8 cellular contexts compared by ENCODE assay signal in the genomic region with DNA sequence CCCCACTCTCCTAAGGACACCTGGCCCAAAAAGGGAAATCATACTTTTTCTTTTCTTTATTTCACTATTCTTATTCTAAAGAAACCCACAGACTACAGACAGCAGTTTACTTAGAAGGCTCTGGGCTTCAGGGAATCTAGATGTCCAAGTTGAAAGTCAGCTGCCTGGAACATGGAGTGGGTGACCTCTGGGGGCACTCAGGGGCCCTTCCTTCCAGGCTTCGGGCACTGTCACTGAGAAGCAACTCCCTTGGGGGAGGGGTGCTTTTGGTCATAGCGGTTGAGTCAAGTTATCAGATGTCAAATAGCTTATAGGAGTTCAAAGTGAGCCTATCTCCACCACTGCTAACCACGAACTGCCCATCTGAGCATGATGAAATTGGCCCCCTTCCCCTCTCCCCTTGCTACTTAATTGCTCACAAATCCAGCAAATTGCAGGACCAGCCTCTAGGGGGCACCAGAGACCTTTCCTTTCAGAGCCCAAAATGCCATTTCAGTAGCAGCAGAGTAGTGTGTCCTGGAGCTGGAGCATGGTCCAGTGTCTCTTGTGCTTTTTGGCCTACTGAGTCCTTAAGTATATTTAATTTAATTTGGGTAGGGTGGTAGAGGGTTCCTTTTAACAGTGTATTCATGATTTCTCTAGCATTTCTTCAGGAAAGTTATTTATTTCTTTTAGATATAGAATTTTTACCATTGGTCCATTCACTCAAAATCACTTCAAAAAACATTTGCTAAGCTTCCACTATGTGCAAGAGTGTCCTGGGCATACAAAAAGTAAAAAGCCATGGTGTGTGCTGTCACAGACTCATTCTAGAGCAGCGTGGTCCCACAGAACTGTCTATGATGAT.
A peak's percentile ranks its signal among the peaks of the same experiment; 100 is the strongest.
DNase-seq lines count a peak whose midpoint lies in the region; ATAC-seq and TF ChIP-seq lines count a peak whose summit lies in the region.

No MANE protein-coding gene starts in this region.

- peaks cover 2% of the 10 kb centered on the region for H3K4me1 Mint-ChIP-seq in activated naive CD8-positive, alpha-beta T cell treated with anti-CD3 and anti-CD28 coated beads, Interleukin-2, amount 10 ng/mL, durations not matched to agents 7 days and 5 days
- H3K4me1 Mint-ChIP-seq in progenitor cell of endocrine pancreas (ENCODE audit: low read depth) = no peaks in the 10 kb centered on the region

- DNase-seq in AG20443 (ENCODE audit: low spot score) = peak; percentile 83
- peak; percentile 46 for DNase-seq in GM19238 (ENCODE audit: insufficient read length, low spot score)
- DNase-seq in MG63 = peak; percentile 60
- peak; percentile 62 for DNase-seq in SKM-1 (lab: John Stamatoyannopoulos, UW; ENCODE audit: unreplicated experiment)
- DNase-seq in activated naive CD8-positive, alpha-beta T cell treated with anti-CD3 and anti-CD28 coated beads, Interleukin-2, amount 10 ng/mL, durations not matched to agents 7 days and 5 days = peak; percentile 59
- DNase-seq in cardiac muscle cell (ENCODE audit: low read depth in 1 of 2, low spot score in 1 of 2) = peak; percentile 88
- DNase-seq in progenitor cell of endocrine pancreas (ENCODE audit: low spot score, unreplicated experiment) = peak; percentile 69
- DNase-seq in uterus = peak; percentile 74 to 83

- H3K27ac ChIP-seq in cardiac muscle cell = no peak overlapping the region
- H3K27ac ChIP-seq in uterus = peak overlapping the region; percentile 74 to 78

- no peaks in the 10 kb centered on the region for H3K36me3 Mint-ChIP-seq in activated naive CD8-positive, alpha-beta T cell treated with anti-CD3 and anti-CD28 coated beads, Interleukin-2, amount 10 ng/mL, durations not matched to agents 7 days and 5 days
- H3K36me3 Mint-ChIP-seq in progenitor cell of endocrine pancreas (ENCODE audit: insufficient read depth) = no peaks in the 10 kb centered on the region

- H3K4me3 ChIP-seq in MG63 = no peak overlapping the region
- no peak overlapping the region for H3K4me3 ChIP-seq in cardiac muscle cell
- no peak overlapping the region for H3K4me3 ChIP-seq in uterus

- no peak overlapping the region for H3K27ac Mint-ChIP-seq in activated naive CD8-positive, alpha-beta T cell treated with anti-CD3 and anti-CD28 coated beads, Interleukin-2, amount 10 ng/mL, durations not matched to agents 7 days and 5 days
- no peak overlapping the region for H3K27ac Mint-ChIP-seq in progenitor cell of endocrine pancreas

- intact Hi-C loops in uterus (cut with DNase I; ENCODE audit: low total_unique reads) = loop anchor here (5.0 kb wide), 1 partner anchor 468 kb away; no protein-coding TSS in a partner anchor

- no peaks in the 10 kb centered on the region for H3K9me3 Mint-ChIP-seq in activated naive CD8-positive, alpha-beta T cell treated with anti-CD3 and anti-CD28 coated beads, Interleukin-2, amount 10 ng/mL, durations not matched to agents 7 days and 5 days
- H3K9me3 Mint-ChIP-seq in progenitor cell of endocrine pancreas (ENCODE audit: low read depth) = no peaks in the 10 kb centered on the region

- peaks cover 2% of the 10 kb centered on the region for H3K27me3 Mint-ChIP-seq in activated naive CD8-positive, alpha-beta T cell treated with anti-CD3 and anti-CD28 coated beads, Interleukin-2, amount 10 ng/mL, durations not matched to agents 7 days and 5 days
- peaks cover 21% of the 10 kb centered on the region for H3K27me3 Mint-ChIP-seq in progenitor cell of endocrine pancreas

- POLR2A ChIA-PET in activated naive CD8-positive, alpha-beta T cell treated with anti-CD3 and anti-CD28 coated beads, Interleukin-2, amount 10 ng/mL, durations not matched to agents 7 days and 5 days (lab: Charles Lee) = no interaction called here

- H3K36me3 ChIP-seq in MG63 (peaks cover 4% of the 10 kb centered on the region), cardiac muscle cell (no peaks in the 10 kb centered on the region), uterus (no peaks in the 10 kb centered on the region)

- no peak overlapping the region for H3K4me3 Mint-ChIP-seq in activated naive CD8-positive, alpha-beta T cell treated with anti-CD3 and anti-CD28 coated beads, Interleukin-2, amount 10 ng/mL, durations not matched to agents 7 days and 5 days
- no peak overlapping the region for H3K4me3 Mint-ChIP-seq in progenitor cell of endocrine pancreas (ENCODE audit: low read depth)

- TF ChIP-seq POLR2A in uterus (IDR thresholded peaks at IDR 0.05) = no peak

- H3K4me1 ChIP-seq in cardiac muscle cell (ENCODE audit: low read depth) (no peaks in the 10 kb centered on the region), uterus (no peaks in the 10 kb centered on the region)

- ATAC-seq in activated naive CD8-positive, alpha-beta T cell treated with anti-CD3 and anti-CD28 coated beads, Interleukin-2, amount 10 ng/mL, durations not matched to agents 7 days and 5 days (ENCODE audit: low read depth) = peak; percentile 36

- H3K27me3 ChIP-seq in MG63 = no peaks in the 10 kb centered on the region
- H3K27me3 ChIP-seq in cardiac muscle cell = peaks cover 11% of the 10 kb centered on the region
- no peaks in the 10 kb centered on the region for H3K27me3 ChIP-seq in uterus

- TF ChIP-seq CTCF in cardiac muscle cell (IDR thresholded peaks at IDR 0.05; ENCODE audit: low read depth, low read length) (peak; percentile 84), progenitor cell of endocrine pancreas (IDR thresholded peaks at IDR 0.05; ENCODE audit: unreplicated experiment) (peak; percentile 94), uterus (IDR thresholded peaks at IDR 0.05) (peak; percentile 87 to 93 (median 91))

- H3K9me3 ChIP-seq in MG63 = no peaks in the 10 kb centered on the region
- no peaks in the 10 kb centered on the region for H3K9me3 ChIP-seq in cardiac muscle cell (ENCODE audit: low read depth)
- no peaks in the 10 kb centered on the region for H3K9me3 ChIP-seq in uterus
